ENCODE assay signal across 1 cellular context in the genomic region with DNA sequence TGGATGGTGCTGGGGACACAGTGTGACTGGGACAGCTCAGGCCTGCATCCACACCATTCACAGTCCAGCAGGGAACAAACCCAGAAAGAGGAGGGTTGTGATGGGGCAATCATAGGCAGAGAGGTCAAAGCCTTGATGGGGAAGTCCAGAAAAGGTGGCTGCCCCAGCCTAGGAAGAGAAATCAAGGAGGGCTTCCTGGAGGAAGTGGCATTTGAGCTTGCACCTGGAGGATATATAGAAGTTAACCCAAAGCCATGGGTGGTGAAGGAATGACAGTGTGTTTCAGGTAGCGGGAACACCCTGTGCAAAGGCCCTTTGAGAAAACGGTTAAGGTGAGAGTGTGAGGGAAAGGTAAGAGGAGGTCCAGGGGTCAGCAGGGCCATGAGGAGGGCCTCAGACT.
TF ChIP-seq lines count a peak whose summit lies in the region.

No MANE protein-coding gene starts in this region.

TF ChIP-seq in WTC11, 78 proteins besides CTCF, POLR2A, EP300 and RAD21:
- TF ChIP-seq RORB (CRISPR knock-in tag; IDR thresholded peaks at IDR 0.05) (no peak), NR3C1 (CRISPR knock-in tag; conservative IDR thresholded peaks at IDR 0.05; ENCODE audit: low read depth) (no peak), TP53 (CRISPR knock-in tag; IDR thresholded peaks at IDR 0.05) (no peak), TCF7 (CRISPR knock-in tag; IDR thresholded peaks at IDR 0.05; ENCODE audit: low read depth) (no peak), CREB1 (CRISPR knock-in tag; IDR thresholded peaks at IDR 0.05) (no peak), GTF2I (CRISPR knock-in tag; conservative IDR thresholded peaks at IDR 0.05) (no peak), ZBTB21 (CRISPR knock-in tag; IDR thresholded peaks at IDR 0.05; ENCODE audit: borderline replicate concordance) (no peak), ZNF138 (CRISPR knock-in tag; conservative IDR thresholded peaks at IDR 0.05) (no peak), MXD4 (CRISPR knock-in tag; IDR thresholded peaks at IDR 0.05; ENCODE audit: borderline replicate concordance) (no peak)
- TF ChIP-seq, protein P1, sequence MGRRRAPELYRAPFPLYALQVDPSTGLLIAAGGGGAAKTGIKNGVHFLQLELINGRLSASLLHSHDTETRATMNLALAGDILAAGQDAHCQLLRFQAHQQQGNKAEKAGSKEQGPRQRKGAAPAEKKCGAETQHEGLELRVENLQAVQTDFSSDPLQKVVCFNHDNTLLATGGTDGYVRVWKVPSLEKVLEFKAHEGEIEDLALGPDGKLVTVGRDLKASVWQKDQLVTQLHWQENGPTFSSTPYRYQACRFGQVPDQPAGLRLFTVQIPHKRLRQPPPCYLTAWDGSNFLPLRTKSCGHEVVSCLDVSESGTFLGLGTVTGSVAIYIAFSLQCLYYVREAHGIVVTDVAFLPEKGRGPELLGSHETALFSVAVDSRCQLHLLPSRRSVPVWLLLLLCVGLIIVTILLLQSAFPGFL (CRISPR knock-in tag; IDR thresholded peaks at IDR 0.05; ENCODE audit: borderline replicate concordance): no peak
- TF ChIP-seq, protein P2, sequence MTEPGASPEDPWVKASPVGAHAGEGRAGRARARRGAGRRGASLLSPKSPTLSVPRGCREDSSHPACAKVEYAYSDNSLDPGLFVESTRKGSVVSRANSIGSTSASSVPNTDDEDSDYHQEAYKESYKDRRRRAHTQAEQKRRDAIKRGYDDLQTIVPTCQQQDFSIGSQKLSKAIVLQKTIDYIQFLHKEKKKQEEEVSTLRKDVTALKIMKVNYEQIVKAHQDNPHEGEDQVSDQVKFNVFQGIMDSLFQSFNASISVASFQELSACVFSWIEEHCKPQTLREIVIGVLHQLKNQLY (CRISPR knock-in tag; IDR thresholded peaks at IDR 0.05): no peak
- TF ChIP-seq, protein P3, sequence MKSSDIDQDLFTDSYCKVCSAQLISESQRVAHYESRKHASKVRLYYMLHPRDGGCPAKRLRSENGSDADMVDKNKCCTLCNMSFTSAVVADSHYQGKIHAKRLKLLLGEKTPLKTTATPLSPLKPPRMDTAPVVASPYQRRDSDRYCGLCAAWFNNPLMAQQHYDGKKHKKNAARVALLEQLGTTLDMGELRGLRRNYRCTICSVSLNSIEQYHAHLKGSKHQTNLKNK (CRISPR knock-in tag; IDR thresholded peaks at IDR 0.05): no peak
- TF ChIP-seq, protein P4, sequence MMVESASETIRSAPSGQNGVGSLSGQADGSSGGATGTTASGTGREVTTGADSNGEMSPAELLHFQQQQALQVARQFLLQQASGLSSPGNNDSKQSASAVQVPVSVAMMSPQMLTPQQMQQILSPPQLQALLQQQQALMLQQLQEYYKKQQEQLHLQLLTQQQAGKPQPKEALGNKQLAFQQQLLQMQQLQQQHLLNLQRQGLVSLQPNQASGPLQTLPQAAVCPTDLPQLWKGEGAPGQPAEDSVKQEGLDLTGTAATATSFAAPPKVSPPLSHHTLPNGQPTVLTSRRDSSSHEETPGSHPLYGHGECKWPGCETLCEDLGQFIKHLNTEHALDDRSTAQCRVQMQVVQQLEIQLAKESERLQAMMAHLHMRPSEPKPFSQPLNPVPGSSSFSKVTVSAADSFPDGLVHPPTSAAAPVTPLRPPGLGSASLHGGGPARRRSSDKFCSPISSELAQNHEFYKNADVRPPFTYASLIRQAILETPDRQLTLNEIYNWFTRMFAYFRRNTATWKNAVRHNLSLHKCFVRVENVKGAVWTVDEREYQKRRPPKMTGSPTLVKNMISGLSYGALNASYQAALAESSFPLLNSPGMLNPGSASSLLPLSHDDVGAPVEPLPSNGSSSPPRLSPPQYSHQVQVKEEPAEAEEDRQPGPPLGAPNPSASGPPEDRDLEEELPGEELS (CRISPR knock-in tag; IDR thresholded peaks at IDR 0.05): no peak
